ENCODE assay signal across 8 cellular contexts in the genomic region with DNA sequence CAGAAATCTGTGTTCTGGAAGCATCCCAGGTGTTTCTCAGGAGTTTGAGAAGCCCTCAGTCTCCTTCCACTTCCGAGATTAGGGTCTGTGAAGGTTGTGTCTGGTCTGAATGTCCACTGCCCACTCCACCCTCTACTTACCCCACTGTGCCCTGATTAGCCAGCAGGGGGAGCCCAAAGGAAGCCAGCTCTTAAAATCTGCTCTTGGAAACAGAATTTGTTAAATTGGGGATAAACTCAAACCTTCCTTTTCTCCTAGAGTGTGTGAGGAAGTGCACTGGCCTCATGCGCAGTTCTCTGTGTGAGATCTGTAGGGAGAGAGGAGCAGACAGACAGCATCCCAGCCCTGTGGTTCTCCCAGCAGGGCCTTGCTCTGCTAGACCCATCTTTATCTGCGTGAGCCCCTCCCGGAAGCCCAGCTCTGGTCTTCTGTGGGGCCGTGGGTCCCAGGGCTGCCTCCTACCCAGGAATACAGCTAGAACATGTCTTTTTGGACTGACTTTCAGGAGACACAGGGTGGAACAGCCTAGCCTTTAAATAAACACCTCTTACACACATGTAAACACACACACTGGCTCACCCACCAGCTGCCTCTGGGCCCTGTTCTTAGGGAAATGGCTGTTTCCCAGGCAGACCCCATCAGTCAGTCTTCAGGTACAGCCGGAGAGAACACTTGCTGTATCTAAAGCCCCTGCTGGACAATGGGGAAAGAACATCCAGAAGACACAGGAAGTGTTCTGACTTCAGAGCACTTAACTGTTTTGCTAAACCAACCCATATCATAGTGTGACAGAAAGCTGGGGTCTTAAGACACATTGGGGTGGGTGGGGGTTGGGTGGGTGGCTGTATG. TPM values are rescaled to one million over a fixed set of nuclear protein-coding genes. Genes with fewer than 3 reads are reported as not detected.
A peak's percentile ranks its signal among the peaks of the same experiment; 100 is the strongest.
DNase-seq lines count a peak whose midpoint lies in the region; ATAC-seq and TF ChIP-seq lines count a peak whose summit lies in the region.

No MANE protein-coding gene starts in this region.

- H3K9me3 Mint-ChIP-seq in CD14-positive monocyte, result no peaks in the 10 kb centered on the region
- H3K9me3 Mint-ChIP-seq in neural crest cell, result no peaks in the 10 kb centered on the region

- WGBS in aorta, 2 donors, result 53 to 60% methylated on average over 6 of the region's 6 CpGs

- intact Hi-C loops in CD14-positive monocyte (cut with micrococcal nuclease), result no loop called here
- intact Hi-C loops in aorta (cut with DNase I), result loop anchor here (2.0 kb wide), 1 partner anchor 252 kb away; no protein-coding TSS in a partner anchor

- ATAC-seq in GM19043 (IDR thresholded peaks at IDR 0.05; ENCODE audit: low read depth, unreplicated experiment), result peak; percentile 29
- peak; percentile 53 for ATAC-seq in aorta (ENCODE audit: low FRiP score)
- ATAC-seq in HG03565 (IDR thresholded peaks at IDR 0.05; ENCODE audit: unreplicated experiment), result no peak

- H3K9me3 ChIP-seq in aorta (ENCODE audit: control insufficient read depth, low read length), result no peaks in the 10 kb centered on the region

- H3K36me3 Mint-ChIP-seq in CD14-positive monocyte (peaks cover 53 to 56% of the 10 kb centered on the region in 2 donors), neural crest cell (ENCODE audit: low read depth) (no peaks in the 10 kb centered on the region)

- no peak overlapping the region for H3K27ac ChIP-seq in aorta (ENCODE audit: low read depth in 1 of 2, low read length in 2 of 2)

- TF ChIP-seq CTCF in CD14-positive monocyte (IDR thresholded peaks at IDR 0.05) (peak; percentile 73), NB4 (IDR thresholded peaks at IDR 0.05; ENCODE audit: low read depth, low read length) (peak; percentile 86), neural crest cell (conservative IDR thresholded peaks at IDR 0.05) (peak; percentile 83)

- H3K27me3 ChIP-seq in aorta (ENCODE audit: control insufficient read depth in 1 of 2, insufficient read depth in 2 of 2, low read length in 1 of 2), result no peaks in the 10 kb centered on the region

- DNase-seq in CD14-positive monocyte (ENCODE audit: low spot score) (no peak), NB4 (ENCODE audit: low read depth) (peak; percentile 54), erythroblast (lab: John Stamatoyannopoulos, UW) (peak; percentile 32 to 63), neural crest cell (ENCODE audit: low read depth, low spot score) (peak; percentile 59), aorta (peak in 1 of 2 donors; percentile 63)
- DNase-seq in activated CD4-positive, alpha-beta T cell treated with anti-CD3 and anti-CD28 coated beads, Interleukin-2, amount 50 U/mL, for 48 hours, result peak; percentile 56 to 66

- no peak overlapping the region for H3K4me3 Mint-ChIP-seq in CD14-positive monocyte
- no peak overlapping the region for H3K4me3 Mint-ChIP-seq in neural crest cell

- H3K27ac Mint-ChIP-seq in CD14-positive monocyte (peak overlapping the region in 1 of 7 donors; percentile 74), neural crest cell (ENCODE audit: unreplicated experiment) (no peak overlapping the region)

- H3K27me3 Mint-ChIP-seq in CD14-positive monocyte (ENCODE audit: low read depth in 3 of 3) (peaks cover 0 to 2% (median 2%) of the 10 kb centered on the region in 3 donors), neural crest cell (ENCODE audit: low read depth) (no peaks in the 10 kb centered on the region)

- no peak overlapping the region for H3K4me3 ChIP-seq in NB4 (ENCODE audit: low read depth, low read length)
- no peak overlapping the region for H3K4me3 ChIP-seq in aorta (ENCODE audit: low read length in 2 of 2)

- no peaks in the 10 kb centered on the region for H3K36me3 ChIP-seq in aorta (ENCODE audit: control insufficient read depth in 1 of 2, insufficient read depth in 2 of 2, low read length in 1 of 2)

- peaks cover 0 to 3% of the 10 kb centered on the region in 2 donors for H3K4me1 ChIP-seq in aorta (ENCODE audit: control insufficient read depth in 1 of 2, insufficient read depth in 2 of 2, low read length in 2 of 2)

- TF ChIP-seq POLR2A in NB4 (IDR thresholded peaks at IDR 0.05; ENCODE audit: extremely low read depth, insufficient read length), result no peak
- no peak for TF ChIP-seq POLR2A in erythroblast (IDR thresholded peaks at IDR 0.05; ENCODE audit: low read length)

- no peaks in the 10 kb centered on the region for H3K4me1 Mint-ChIP-seq in CD14-positive monocyte
- peaks cover 10% of the 10 kb centered on the region for H3K4me1 Mint-ChIP-seq in neural crest cell

RNA-seq across cellular contexts. Expression of a gene that starts 52.2 kb away (rescaled TPM):
- polyA plus RNA-seq in CD14-positive monocyte, result 10 to 100 TPM; 23.6 to 28.4 TPM
- 59.3 and 62.9 TPM in 2 replicates for total RNA-seq in neural crest cell
- 10 to 100 TPM; 12.0 to 13.7 TPM for total RNA-seq in aorta
- polyA plus RNA-seq in aorta, result 10 to 100 TPM; 11.9 to 18.3 TPM

Comparison
In these comparisons a context has a peak if more than half of its experiments do, and no peak if none do; other contexts are left out.
1. intact Hi-C loops: an anchor here in aorta (2.0 kb wide); none called in CD14-positive monocyte.